In the genomic region with DNA sequence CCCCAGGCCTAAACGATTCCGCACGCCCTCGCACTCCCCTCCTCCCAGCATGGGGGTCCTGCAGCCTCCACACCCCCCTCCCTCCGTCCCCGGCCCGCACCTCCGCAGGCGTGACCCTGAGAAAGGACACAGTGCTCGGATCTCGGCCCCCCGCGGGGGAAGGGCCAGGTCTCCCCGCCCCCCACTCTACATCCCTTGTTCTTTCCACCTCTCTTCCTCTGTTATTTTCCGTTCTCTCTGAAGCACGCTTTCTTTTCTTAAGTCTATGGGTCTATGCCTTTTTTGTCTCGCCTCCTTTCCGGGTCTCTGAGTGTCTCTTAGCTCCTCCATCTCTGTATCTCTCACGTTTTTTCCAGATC, we compare ENCODE assay signal across 9 cellular contexts. TPM values are rescaled to one million over a fixed set of nuclear protein-coding genes. Genes with fewer than 3 reads are reported as not detected.
A peak's percentile ranks its signal among the peaks of the same experiment; 100 is the strongest.
DNase-seq lines count a peak whose midpoint lies in the region; ATAC-seq and TF ChIP-seq lines count a peak whose summit lies in the region.
"Had no signal": no experiment of that assay in that cellular context is flagged by ENCODE, and none has a peak within 500 bp of the region (broad histone marks: within the 10 kb centered on the region; RNA-seq: fewer than 3 reads in every experiment).

No MANE protein-coding gene starts in this region.

- POLR2A ChIA-PET in HEK293 (lab: Yijun Ruan, JAX): interaction anchor here (0.9 to 1.6 kb wide), 3 partner anchors 28 to 98 kb away, joined by 3 to 6 read pairs (median 4); no protein-coding TSS in a partner anchor

- WGBS in heart right ventricle, 2 donors: 0 to 1% methylated on average over 19 of the region's 19 CpGs

- H3K4me1 ChIP-seq in BLaER1: peaks cover 43% of the 10 kb centered on the region
- H3K4me1 ChIP-seq in HEK293 (ENCODE audit: control insufficient read depth, insufficient read depth, low read length): peaks cover 14% of the 10 kb centered on the region
- H3K4me1 ChIP-seq in heart right ventricle: peaks cover 21 to 64% (median 61%) of the 10 kb centered on the region in 9 donors
- H3K4me1 ChIP-seq in gastrocnemius medialis: peaks cover 51 to 57% of the 10 kb centered on the region in 2 donors

- H3K36me3 ChIP-seq in BLaER1: no peaks in the 10 kb centered on the region
- H3K36me3 ChIP-seq in HEK293 (ENCODE audit: control insufficient read depth in 2 of 2, insufficient read depth in 1 of 2, low read length in 2 of 2): no peaks in the 10 kb centered on the region
- no peaks in the 10 kb centered on the region for H3K36me3 ChIP-seq in heart right ventricle
- no peaks in the 10 kb centered on the region for H3K36me3 ChIP-seq in gastrocnemius medialis

- H3K27me3 ChIP-seq in BLaER1 (peaks cover 84% of the 10 kb centered on the region), heart right ventricle (peaks cover 0 to 92% (median 17%) of the 10 kb centered on the region in 7 donors), gastrocnemius medialis (peaks cover 31 to 44% (median 33%) of the 10 kb centered on the region in 3 donors)

- no peak for TF ChIP-seq CTCF in HEK293 (tag by site-specific recombination; IDR thresholded peaks at IDR 0.05)
- no peak for TF ChIP-seq CTCF in heart right ventricle (IDR thresholded peaks at IDR 0.05)
- TF ChIP-seq CTCF in gastrocnemius medialis (IDR thresholded peaks at IDR 0.05 in 4 of 5, conservative IDR thresholded peaks at IDR 0.05 in 1 of 5): no peak

- TF ChIP-seq POLR2A in gastrocnemius medialis (IDR thresholded peaks at IDR 0.05): no peak

- H3K9me3 ChIP-seq in BLaER1: no peaks in the 10 kb centered on the region
- H3K9me3 ChIP-seq in HEK293 (ENCODE audit: control insufficient read depth, insufficient read depth, low read depth, low read length): no peaks in the 10 kb centered on the region
- H3K9me3 ChIP-seq in heart right ventricle: no peaks in the 10 kb centered on the region
- no peaks in the 10 kb centered on the region for H3K9me3 ChIP-seq in gastrocnemius medialis

- in situ Hi-C loops in gastrocnemius medialis (cut with MboI; ENCODE audit: low sequenced_read_pairs in 4 of 4): loop anchor here in 2 of 4 donors (10.0 kb wide), 2 partner anchors 49 to 59 kb away; a partner anchor contains a TSS

- peaks cover 43% of the 10 kb centered on the region for H4K20me1 ChIP-seq in BLaER1

- peak overlapping the region; percentile 70 for H3K9ac ChIP-seq in BLaER1

- peak overlapping the region; percentile 71 for H3K4me3 ChIP-seq in BLaER1
- H3K4me3 ChIP-seq in HEK293 (ENCODE audit: low read depth, low read length): peak overlapping the region; percentile 55
- H3K4me3 ChIP-seq in heart right ventricle: peak overlapping the region; percentile 40 to 91 (median 70)
- peak overlapping the region; percentile 66 to 78 (median 72) for H3K4me3 ChIP-seq in gastrocnemius medialis

- peak; percentile 47 for DNase-seq in activated CD4-positive, CD25-positive, alpha-beta regulatory T cell treated with anti-CD3 and anti-CD28 coated beads, Interleukin-2, amount 50 U/mL, for 72 hours
- peak in 1 of 2 donors; percentile 28 for DNase-seq in heart right ventricle
- no peak for DNase-seq in gastrocnemius medialis

- intact Hi-C loops in heart right ventricle (cut with DNase I) (loop anchor here in 7 of 10 donors (1.0 to 10.0 kb wide), 6 partner anchors 36 to 99 kb away; a partner anchor contains a TSS), gastrocnemius medialis (cut with DNase I; ENCODE audit: low total_unique reads) (no loop called here)

- peak in 1 of 8 donors; percentile 2 for ATAC-seq in heart right ventricle
- ATAC-seq in gastrocnemius medialis: peak in 1 of 2 donors; percentile 13
- ATAC-seq in GM21390 (IDR thresholded peaks at IDR 0.05; ENCODE audit: unreplicated experiment): no peak
- no peak for ATAC-seq in GM21529 (IDR thresholded peaks at IDR 0.05; ENCODE audit: unreplicated experiment)
- ATAC-seq in HG02610 (IDR thresholded peaks at IDR 0.05; ENCODE audit: unreplicated experiment): no peak

- peak overlapping the region; percentile 95 for H3K4me2 ChIP-seq in BLaER1

- CTCF ChIA-PET in HEK293 (lab: Yijun Ruan, JAX): interaction anchor here (0.6 to 4.7 kb wide), 4 partner anchors 12 to 438 kb away, joined by 3 to 36 read pairs (median 8); no protein-coding TSS in a partner anchor

- 0 out of 2 replicates have a peak overlapping the region, but pooled peaks have one; percentile 26 for H3K27ac ChIP-seq in BLaER1
- H3K27ac ChIP-seq in HEK293 (ENCODE audit: extremely low read depth, low read depth, low read length): peak overlapping the region; percentile 77
- H3K27ac ChIP-seq in heart right ventricle: peak overlapping the region in 9 of 10 donors; percentile 51 to 82 (median 64)
- peak overlapping the region; percentile 68 to 79 (median 74) for H3K27ac ChIP-seq in gastrocnemius medialis

TF ChIP-seq in HEK293, 187 proteins besides CTCF, POLR2A, EP300 and RAD21 (continues in another document):
- TF ChIP-seq ZNF184 (tag by site-specific recombination; IDR thresholded peaks at IDR 0.05) (no peak), ZNF501 (tag by site-specific recombination; IDR thresholded peaks at IDR 0.05) (no peak; the same call in 1 of the 2 replicates), ZNF302 (tag by site-specific recombination; IDR thresholded peaks at IDR 0.05; ENCODE audit: low read depth) (no peak), KLF9 (tag by site-specific recombination; IDR thresholded peaks at IDR 0.05; ENCODE audit: low read depth) (no peak), ZNF544 (tag by site-specific recombination; IDR thresholded peaks at IDR 0.05) (no peak)
- TF ChIP-seq, protein P1, sequence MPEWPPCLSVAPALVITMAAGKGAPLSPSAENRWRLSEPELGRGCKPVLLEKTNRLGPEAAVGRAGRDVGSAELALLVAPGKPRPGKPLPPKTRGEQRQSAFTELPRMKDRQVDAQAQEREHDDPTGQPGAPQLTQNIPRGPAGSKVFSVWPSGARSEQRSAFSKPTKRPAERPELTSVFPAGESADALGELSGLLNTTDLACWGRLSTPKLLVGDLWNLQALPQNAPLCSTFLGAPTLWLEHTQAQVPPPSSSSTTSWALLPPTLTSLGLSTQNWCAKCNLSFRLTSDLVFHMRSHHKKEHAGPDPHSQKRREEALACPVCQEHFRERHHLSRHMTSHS (tag by site-specific recombination; IDR thresholded peaks at IDR 0.05): no peak
- TF ChIP-seq, protein P2, sequence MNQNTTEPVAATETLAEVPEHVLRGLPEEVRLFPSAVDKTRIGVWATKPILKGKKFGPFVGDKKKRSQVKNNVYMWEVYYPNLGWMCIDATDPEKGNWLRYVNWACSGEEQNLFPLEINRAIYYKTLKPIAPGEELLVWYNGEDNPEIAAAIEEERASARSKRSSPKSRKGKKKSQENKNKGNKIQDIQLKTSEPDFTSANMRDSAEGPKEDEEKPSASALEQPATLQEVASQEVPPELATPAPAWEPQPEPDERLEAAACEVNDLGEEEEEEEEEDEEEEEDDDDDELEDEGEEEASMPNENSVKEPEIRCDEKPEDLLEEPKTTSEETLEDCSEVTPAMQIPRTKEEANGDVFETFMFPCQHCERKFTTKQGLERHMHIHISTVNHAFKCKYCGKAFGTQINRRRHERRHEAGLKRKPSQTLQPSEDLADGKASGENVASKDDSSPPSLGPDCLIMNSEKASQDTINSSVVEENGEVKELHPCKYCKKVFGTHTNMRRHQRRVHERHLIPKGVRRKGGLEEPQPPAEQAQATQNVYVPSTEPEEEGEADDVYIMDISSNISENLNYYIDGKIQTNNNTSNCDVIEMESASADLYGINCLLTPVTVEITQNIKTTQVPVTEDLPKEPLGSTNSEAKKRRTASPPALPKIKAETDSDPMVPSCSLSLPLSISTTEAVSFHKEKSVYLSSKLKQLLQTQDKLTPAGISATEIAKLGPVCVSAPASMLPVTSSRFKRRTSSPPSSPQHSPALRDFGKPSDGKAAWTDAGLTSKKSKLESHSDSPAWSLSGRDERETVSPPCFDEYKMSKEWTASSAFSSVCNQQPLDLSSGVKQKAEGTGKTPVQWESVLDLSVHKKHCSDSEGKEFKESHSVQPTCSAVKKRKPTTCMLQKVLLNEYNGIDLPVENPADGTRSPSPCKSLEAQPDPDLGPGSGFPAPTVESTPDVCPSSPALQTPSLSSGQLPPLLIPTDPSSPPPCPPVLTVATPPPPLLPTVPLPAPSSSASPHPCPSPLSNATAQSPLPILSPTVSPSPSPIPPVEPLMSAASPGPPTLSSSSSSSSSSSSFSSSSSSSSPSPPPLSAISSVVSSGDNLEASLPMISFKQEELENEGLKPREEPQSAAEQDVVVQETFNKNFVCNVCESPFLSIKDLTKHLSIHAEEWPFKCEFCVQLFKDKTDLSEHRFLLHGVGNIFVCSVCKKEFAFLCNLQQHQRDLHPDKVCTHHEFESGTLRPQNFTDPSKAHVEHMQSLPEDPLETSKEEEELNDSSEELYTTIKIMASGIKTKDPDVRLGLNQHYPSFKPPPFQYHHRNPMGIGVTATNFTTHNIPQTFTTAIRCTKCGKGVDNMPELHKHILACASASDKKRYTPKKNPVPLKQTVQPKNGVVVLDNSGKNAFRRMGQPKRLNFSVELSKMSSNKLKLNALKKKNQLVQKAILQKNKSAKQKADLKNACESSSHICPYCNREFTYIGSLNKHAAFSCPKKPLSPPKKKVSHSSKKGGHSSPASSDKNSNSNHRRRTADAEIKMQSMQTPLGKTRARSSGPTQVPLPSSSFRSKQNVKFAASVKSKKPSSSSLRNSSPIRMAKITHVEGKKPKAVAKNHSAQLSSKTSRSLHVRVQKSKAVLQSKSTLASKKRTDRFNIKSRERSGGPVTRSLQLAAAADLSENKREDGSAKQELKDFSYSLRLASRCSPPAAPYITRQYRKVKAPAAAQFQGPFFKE (tag by site-specific recombination; IDR thresholded peaks at IDR 0.05; ENCODE audit: borderline replicate concordance): 0 out of 2 replicates have a peak, but pooled peaks have one; percentile 32

RNA-seq across cellular contexts. Expression of a gene that starts 2.0 kb away (rescaled TPM):
- total RNA-seq in heart right ventricle: under 1 TPM in 5 of 10 donors, not detected in 5; 0.17 to 0.52 (median 0.38) TPM
- polyA plus RNA-seq in heart right ventricle: 1 to 10 TPM in 1 of 2 donors, under 1 TPM in 1; 0.91 to 1.5 TPM
- not detected for total RNA-seq in gastrocnemius medialis
- total RNA-seq: renal cortical epithelial cell had no signal

RNA-seq across cellular contexts. Expression of a gene that starts 7.6 kb away (rescaled TPM):
- total RNA-seq in heart right ventricle (not detected), gastrocnemius medialis (not detected)
- polyA plus RNA-seq in heart right ventricle: under 1 TPM in 1 of 2 donors, not detected in 1; 0.09 TPM
- total RNA-seq: renal cortical epithelial cell had no signal

RNA-seq across cellular contexts. Expression of a gene that starts 26.3 kb away (rescaled TPM):
- total RNA-seq in heart right ventricle: 100 to 1,000 TPM in 6 of 10 donors, 10 to 100 TPM in 4; 37.4 to 154 (median 112) TPM
- polyA plus RNA-seq in heart right ventricle: 100 to 1,000 TPM; 112 to 135 TPM
- total RNA-seq in gastrocnemius medialis: 100 to 1,000 TPM; 105 to 263 (median 164) TPM

RNA-seq across cellular contexts. Expression of a gene that starts 36.8 kb away (rescaled TPM):
- 10 to 100 TPM; 46.8 to 67.8 (median 62.7) TPM for total RNA-seq in heart right ventricle
- 10 to 100 TPM; 49.0 to 54.3 TPM for polyA plus RNA-seq in heart right ventricle
- total RNA-seq in gastrocnemius medialis: 10 to 100 TPM; 10.9 to 37.0 (median 25.7) TPM

RNA-seq across cellular contexts. Expression of a gene that starts 38.4 kb away (rescaled TPM):
- total RNA-seq in heart right ventricle: not detected
- polyA plus RNA-seq in heart right ventricle: not detected
- total RNA-seq in gastrocnemius medialis: not detected
- total RNA-seq: renal cortical epithelial cell had no signal

Comparison
In these comparisons a context has a peak if more than half of its experiments do, and no peak if none do; other contexts are left out.
1. H3K27ac ChIP-seq: peak in every context shown above with its lines; median percentile 77 in HEK293; 74 in gastrocnemius medialis; 64 in heart right ventricle; 26 in BLaER1.